Comparison of ENCODE assay signal across 13 cellular contexts in genomic region chr21:41431788-41432548, GRCh38. TPM values are rescaled to one million over a fixed set of nuclear protein-coding genes. Genes with fewer than 3 reads are reported as not detected.
DNase-seq lines count a peak whose midpoint lies in the region; ATAC-seq and TF ChIP-seq lines count a peak whose summit lies in the region.
"Had no signal": no experiment of that assay in that cellular context is flagged by ENCODE, and none has a peak within 500 bp of the region (broad histone marks: within the 10 kb centered on the region; RNA-seq: fewer than 3 reads in every experiment).

No MANE protein-coding gene starts in this region.

- H3K36me3 ChIP-seq in upper lobe of right lung: peaks cover 70% of the 10 kb centered on the region

- no peak for TF ChIP-seq CTCF in upper lobe of right lung (IDR thresholded peaks at IDR 0.05)

- intact Hi-C loops in upper lobe of right lung (cut with DNase I): no loop called here

- H3K4me1 ChIP-seq in upper lobe of right lung: no peaks in the 10 kb centered on the region

- H3K4me3 ChIP-seq in upper lobe of right lung: no peak overlapping the region
- H3K4me3 ChIP-seq: heart right ventricle, upper lobe of left lung had no signal

- ATAC-seq in GM21619 (IDR thresholded peaks at IDR 0.05; ENCODE audit: unreplicated experiment) (peak; percentile 71), HG03354 (IDR thresholded peaks at IDR 0.05; ENCODE audit: poor library complexity, severe bottlenecking, unreplicated experiment) (peak; percentile 80), upper lobe of right lung (no peak)
- peak; percentile 26 for ATAC-seq in stimulated activated effector memory CD8-positive, alpha-beta T cell treated with anti-CD3 and anti-CD28 coated beads, Interleukin-12 subunit alpha, Interleukin-12 subunit beta, amount 100 ng/mL, for 72 hours
- ATAC-seq: heart right ventricle had no signal

- no peaks in the 10 kb centered on the region for H3K4me1 Mint-ChIP-seq in stimulated activated effector memory CD8-positive, alpha-beta T cell treated with anti-CD3 and anti-CD28 coated beads, Interleukin-12 subunit alpha, Interleukin-12 subunit beta, amount 100 ng/mL, for 72 hours

- no peaks in the 10 kb centered on the region for H3K9me3 ChIP-seq in upper lobe of right lung
- H3K9me3 ChIP-seq: upper lobe of left lung had no signal

- no peaks in the 10 kb centered on the region for H3K27me3 ChIP-seq in upper lobe of right lung
- H3K27me3 ChIP-seq: upper lobe of left lung had no signal

- no peak overlapping the region for H3K27ac Mint-ChIP-seq in stimulated activated effector memory CD8-positive, alpha-beta T cell treated with anti-CD3 and anti-CD28 coated beads, Interleukin-12 subunit alpha, Interleukin-12 subunit beta, amount 100 ng/mL, for 72 hours

- DNase-seq in activated CD4-positive, alpha-beta T cell treated with anti-CD3 and anti-CD28 coated beads for 1 hour: peak; percentile 11
- no peak for DNase-seq in activated CD4-positive, alpha-beta T cell treated with anti-CD3 and anti-CD28 coated beads for 4 hours
- no peak for DNase-seq in stimulated activated effector memory CD8-positive, alpha-beta T cell treated with anti-CD3 and anti-CD28 coated beads, Interleukin-12 subunit alpha, Interleukin-12 subunit beta, amount 100 ng/mL, for 72 hours (ENCODE audit: low spot score in 2 of 2)
- DNase-seq in upper lobe of right lung: no peak
- no peak for DNase-seq in NCI-H2171 treated with DMSO at 0.1 percent for 48 hours (lab: John Stamatoyannopoulos, UW)
- no peak for DNase-seq in NCI-H2171 (lab: John Stamatoyannopoulos, UW)
- DNase-seq: 8988T, dermis blood vessel endothelial cell, heart right ventricle, upper lobe of left lung had no signal

- H3K36me3 Mint-ChIP-seq in stimulated activated effector memory CD8-positive, alpha-beta T cell treated with anti-CD3 and anti-CD28 coated beads, Interleukin-12 subunit alpha, Interleukin-12 subunit beta, amount 100 ng/mL, for 72 hours: peaks cover 36% of the 10 kb centered on the region

- H3K4me3 Mint-ChIP-seq in stimulated activated effector memory CD8-positive, alpha-beta T cell treated with anti-CD3 and anti-CD28 coated beads, Interleukin-12 subunit alpha, Interleukin-12 subunit beta, amount 100 ng/mL, for 72 hours: no peak overlapping the region

- no peak overlapping the region for H3K27ac ChIP-seq in upper lobe of right lung
- H3K27ac ChIP-seq: heart right ventricle, upper lobe of left lung had no signal

- H3K9me3 Mint-ChIP-seq in stimulated activated effector memory CD8-positive, alpha-beta T cell treated with anti-CD3 and anti-CD28 coated beads, Interleukin-12 subunit alpha, Interleukin-12 subunit beta, amount 100 ng/mL, for 72 hours: no peaks in the 10 kb centered on the region

RNA-seq across cellular contexts. Expression of gene MX1, which starts 5.9 kb away (rescaled TPM):
- total RNA-seq in upper lobe of right lung: 142 TPM
- total RNA-seq: G401 had no signal
